ENCODE assay signal across 19 cellular contexts in genomic region chr18:79501006-79501405, GRCh38.
DNase-seq lines count a peak whose midpoint lies in the region; ATAC-seq, FAIRE-seq and TF ChIP-seq lines count a peak whose summit lies in the region.
"Had no signal": no experiment of that assay in that cellular context is flagged by ENCODE, and none has a peak within 500 bp of the region (broad histone marks: within the 10 kb centered on the region; RNA-seq: fewer than 3 reads in every experiment).

No MANE protein-coding gene starts in this region.

- ATAC-seq in HepG2 (no peak), right lobe of liver (no peak), IMR-90 (ENCODE audit: low read depth) (no peak), GM19452 (IDR thresholded peaks at IDR 0.05; ENCODE audit: unreplicated experiment) (no peak)
- no peak for ATAC-seq in naive thymus-derived CD4-positive, alpha-beta T cell
- ATAC-seq: CD8-positive, alpha-beta T cell; GM12878 had no signal

- DNase-seq in HepG2 (ENCODE audit: low spot score) (no peak), right lobe of liver (no peak), IMR-90 (no peak), NCI-H2171 (lab: John Stamatoyannopoulos, UW) (no peak)
- no peak for DNase-seq in naive thymus-derived CD4-positive, alpha-beta T cell
- DNase-seq: 8988T; C1 segment of cervical spinal cord; Caco-2; CD8-positive, alpha-beta T cell; DMS 273 treated with DMSO at 0.1 percent for 48 hours; DMS79; EL; GDM1; GOT3; HFFc6 had no signal

- H2BK5ac ChIP-seq in IMR-90 (ENCODE audit: low read depth, low read length, poor library complexity, severe bottlenecking): no peak overlapping the region

- no peak overlapping the region for H2BK120ac ChIP-seq in IMR-90 (ENCODE audit: low read depth, low read length)

- H3K36me3 ChIP-seq in HepG2 (replicated peaks in 1 of 2; ENCODE audit: control insufficient read depth in 1 of 2, insufficient read depth in 2 of 2, low read length in 2 of 2) (no peaks in the 10 kb centered on the region), right lobe of liver (no peaks in the 10 kb centered on the region), IMR-90 (ENCODE audit: control insufficient read depth, insufficient read depth, low read length) (no peaks in the 10 kb centered on the region)
- peaks cover 0 to 16% (median 5%) of the 10 kb centered on the region in 3 experiments for H3K36me3 ChIP-seq in naive thymus-derived CD4-positive, alpha-beta T cell (ENCODE audit: control insufficient read depth in 2 of 3, insufficient read depth in 3 of 3, low read length in 3 of 3)
- H3K36me3 ChIP-seq: HAP-1 had no signal

- no peak overlapping the region for H4K8ac ChIP-seq in IMR-90 (ENCODE audit: low read depth in 2 of 2, low read length in 2 of 2)

- POLR2A ChIA-PET in HepG2 (lab: Yijun Ruan, JAX): no interaction called here
- POLR2A ChIA-PET in IMR-90 (lab: Charles Lee; ENCODE audit: unreplicated experiment): no interaction called here
- POLR2A ChIA-PET in naive thymus-derived CD4-positive, alpha-beta T cell (lab: Charles Lee): no interaction called here

- CTCF ChIA-PET in HepG2 (lab: Yijun Ruan, JAX; ENCODE audit: low intra/inter-chr PET ratio, low total read pairs): no interaction called here
- CTCF ChIA-PET in IMR-90 (lab: Yijun Ruan, JAX): no interaction called here
- CTCF ChIA-PET in naive thymus-derived CD4-positive, alpha-beta T cell (lab: Charles Lee): no interaction called here

- TF ChIP-seq CTCF in HepG2 (CRISPR knock-in tag; IDR thresholded peaks at IDR 0.05) (no peak), right lobe of liver (IDR thresholded peaks at IDR 0.05) (no peak), IMR-90 (conservative IDR thresholded peaks at IDR 0.05; ENCODE audit: low read depth, low read length) (no peak)

- H2AK5ac ChIP-seq in IMR-90 (ENCODE audit: low read depth, low read length): no peak overlapping the region

- H2BK20ac ChIP-seq in IMR-90 (ENCODE audit: low read depth, low read length): no peak overlapping the region

- H3K9me1 ChIP-seq in IMR-90 (ENCODE audit: insufficient read depth, low read length): no peaks in the 10 kb centered on the region

- H2AFZ ChIP-seq in HepG2 (ENCODE audit: low read length) (no peak overlapping the region), IMR-90 (replicated peaks; ENCODE audit: low read length, poor library complexity) (no peak overlapping the region)

- 27% methylated on average over 4 of the region's 4 CpGs for WGBS in HepG2 (ENCODE audit: low lambda C conversion rate)
- 77% methylated on average over 4 of the region's 4 CpGs for WGBS in right lobe of liver (ENCODE audit: insufficient coverage, low coverage, low lambda C conversion rate, missing lambda C conversion rate)
- no CpG with 5 or more reads among the region's 4 CpGs for WGBS in IMR-90 (ENCODE audit: extremely low coverage in 2 of 2, insufficient read length in 1 of 2), 2 experiments

- intact Hi-C loops in HepG2 (cut with micrococcal nuclease; ENCODE audit: unreplicated experiment): no loop called here
- intact Hi-C loops in right lobe of liver (cut with DNase I): no loop called here
- intact Hi-C loops in IMR-90 (cut with micrococcal nuclease): no loop called here
- intact Hi-C loops in naive thymus-derived CD4-positive, alpha-beta T cell (cut with micrococcal nuclease): no loop called here

- peaks cover 15 to 46% (median 31%) of the 10 kb centered on the region in 7 donors for H3K4me1 Mint-ChIP-seq in naive thymus-derived CD4-positive, alpha-beta T cell

- H3K79me2 ChIP-seq in HepG2 (ENCODE audit: insufficient read depth, low read length): no peaks in the 10 kb centered on the region

- no peak for FAIRE-seq in HepG2 (lab: Jason Lieb, UNC)
- FAIRE-seq: GM12878, H54 had no signal

- no peak overlapping the region for H3K56ac ChIP-seq in IMR-90 (ENCODE audit: extremely low read depth, insufficient read depth, low read length)

- H3K4me3 ChIP-seq in HepG2 (replicated peaks in 1 of 3; ENCODE audit: insufficient read depth in 1 of 3, low read depth in 2 of 3, low read length in 3 of 3): no peak overlapping the region
- no peak overlapping the region for H3K4me3 ChIP-seq in right lobe of liver
- no peak overlapping the region for H3K4me3 ChIP-seq in IMR-90 (ENCODE audit: insufficient read depth, low read depth, low read length)
- no peak overlapping the region for H3K4me3 ChIP-seq in naive thymus-derived CD4-positive, alpha-beta T cell (ENCODE audit: low read length)
- H3K4me3 ChIP-seq: GM12878, HAP-1 had no signal

- no peak overlapping the region for H3K4me3 Mint-ChIP-seq in naive thymus-derived CD4-positive, alpha-beta T cell
- H3K4me3 Mint-ChIP-seq: CD8-positive, alpha-beta T cell; HFFc6 had no signal

- H3K9ac ChIP-seq in HepG2 (ENCODE audit: insufficient read depth, low read depth, low read length): no peak overlapping the region
- no peak overlapping the region for H3K9ac ChIP-seq in IMR-90 (ENCODE audit: low read depth, low read length)

- H3K14ac ChIP-seq in IMR-90 (replicated peaks; ENCODE audit: low read depth, low read length): no peak overlapping the region

- BruUV-seq in HepG2 (replicated peaks; lab: Mats Ljungman, UMichigan) (no TSS peak), IMR-90 (replicated peaks; lab: Mats Ljungman, UMichigan) (no TSS peak)

- peaks cover 5 to 40% (median 24%) of the 10 kb centered on the region in 11 donors for H3K9me3 Mint-ChIP-seq in naive thymus-derived CD4-positive, alpha-beta T cell

- H2AK9ac ChIP-seq in IMR-90 (replicated peaks; ENCODE audit: low read depth, low read length, poor library complexity): peak overlapping the region; percentile 70

- no peak for TF ChIP-seq POLR2A in HepG2 (IDR thresholded peaks at IDR 0.05; ENCODE audit: insufficient read depth in 1 of 2, low read depth in 2 of 2, low read length in 2 of 2)
- TF ChIP-seq POLR2A in right lobe of liver (IDR thresholded peaks at IDR 0.05): no peak
- TF ChIP-seq POLR2A in IMR-90 (IDR thresholded peaks at IDR 0.05; ENCODE audit: low read depth, low read length): no peak

- in situ Hi-C loops in HepG2 (cut with HindIII; ENCODE audit: extremely low pct_ligation_motif_present, low pct_unique_long_range_greater_than_20kb): no loop called here
- in situ Hi-C loops in IMR-90 (cut with MboI; ENCODE audit: low sequenced_read_pairs): no loop called here

- no peak overlapping the region for H3K23ac ChIP-seq in IMR-90 (ENCODE audit: low read depth, low read length)

- H3K36me3 Mint-ChIP-seq in naive thymus-derived CD4-positive, alpha-beta T cell: peaks cover 27 to 48% (median 39%) of the 10 kb centered on the region in 5 donors

- no peak overlapping the region for H4K5ac ChIP-seq in IMR-90 (ENCODE audit: low read depth, low read length)

- no peaks in the 10 kb centered on the region for H3K27me3 Mint-ChIP-seq in naive thymus-derived CD4-positive, alpha-beta T cell

- no peak for TF ChIP-seq RAD21 in HepG2 (CRISPR knock-in tag; IDR thresholded peaks at IDR 0.05)
- no peak for TF ChIP-seq RAD21 in IMR-90 (IDR thresholded peaks at IDR 0.05; ENCODE audit: low read length)

- H3K27me3 ChIP-seq in HepG2 (ENCODE audit: control insufficient read depth in 1 of 2, insufficient read depth in 2 of 2, low read length in 2 of 2) (peaks cover under 1 to 20% of the 10 kb centered on the region in 2 experiments; a peak in 4 of 5 replicates), right lobe of liver (no peaks in the 10 kb centered on the region), IMR-90 (ENCODE audit: control insufficient read depth, insufficient read depth, low read length) (no peaks in the 10 kb centered on the region; the same call in 1 of the 2 replicates)
- no peaks in the 10 kb centered on the region for H3K27me3 ChIP-seq in naive thymus-derived CD4-positive, alpha-beta T cell (ENCODE audit: control insufficient read depth in 2 of 2, insufficient read depth in 2 of 2, low read length in 2 of 2)

- no peak overlapping the region for H3K4ac ChIP-seq in IMR-90 (ENCODE audit: low read depth, low read length)

- H3K18ac ChIP-seq in IMR-90 (ENCODE audit: low read depth, low read length): no peak overlapping the region

- TF ChIP-seq EP300 in HepG2 (IDR thresholded peaks at IDR 0.05; ENCODE audit: low read depth in 2 of 2, low read length in 2 of 2) (no peak), HepG2 (CRISPR knock-in tag; IDR thresholded peaks at IDR 0.05; ENCODE audit: borderline replicate concordance) (no peak)

- dilution Hi-C loops in IMR-90 (cut with HindIII; ENCODE audit: low sequenced_read_pairs, unreplicated experiment): no loop called here

- peaks cover 11% of the 10 kb centered on the region; the same call in 1 of the 2 replicates for H3K9me3 ChIP-seq in HepG2 (ENCODE audit: low read length)
- H3K9me3 ChIP-seq in right lobe of liver: peaks cover 0 to 4% (median 0%) of the 10 kb centered on the region in 4 donors
- peaks cover 13% of the 10 kb centered on the region for H3K9me3 ChIP-seq in IMR-90 (ENCODE audit: control insufficient read depth, insufficient read depth, low read length)
- H3K9me3 ChIP-seq in naive thymus-derived CD4-positive, alpha-beta T cell (ENCODE audit: control insufficient read depth in 2 of 3, low read length in 3 of 3): peaks cover 0 to 14% (median 10%) of the 10 kb centered on the region in 3 experiments
- H3K9me3 ChIP-seq: Caco-2, HAP-1 had no signal

- H3K4me1 ChIP-seq in HepG2 (ENCODE audit: insufficient read depth, low read length): no peaks in the 10 kb centered on the region
- no peaks in the 10 kb centered on the region for H3K4me1 ChIP-seq in right lobe of liver
- H3K4me1 ChIP-seq in IMR-90 (ENCODE audit: control insufficient read depth, insufficient read depth, low read length): no peaks in the 10 kb centered on the region; the same call in 1 of the 2 replicates
- H3K4me1 ChIP-seq in naive thymus-derived CD4-positive, alpha-beta T cell (ENCODE audit: control insufficient read depth in 2 of 2, insufficient read depth in 2 of 2, low read length in 2 of 2): peaks cover 0 to 12% of the 10 kb centered on the region in 2 donors
- H3K4me1 ChIP-seq: Caco-2, HAP-1 had no signal

- H3K27ac ChIP-seq in HepG2 (ENCODE audit: extremely low read length, insufficient read depth, low read length) (no peak overlapping the region), right lobe of liver (no peak overlapping the region), IMR-90 (ENCODE audit: insufficient read depth, low read length) (no peak overlapping the region)
- H3K27ac ChIP-seq in naive thymus-derived CD4-positive, alpha-beta T cell (ENCODE audit: low read depth, low read length): no peak overlapping the region

- no peak overlapping the region for H4K91ac ChIP-seq in IMR-90 (ENCODE audit: insufficient read depth, low read depth, low read length)

- H3K27ac Mint-ChIP-seq in naive thymus-derived CD4-positive, alpha-beta T cell: peak overlapping the region in 5 of 9 donors; percentile 9 to 65 (median 45)
- H3K27ac Mint-ChIP-seq: CD8-positive, alpha-beta T cell; HFFc6 had no signal

- no peak overlapping the region for H2BK15ac ChIP-seq in IMR-90 (ENCODE audit: low read depth, low read length)

- no peaks in the 10 kb centered on the region for H3K79me1 ChIP-seq in IMR-90 (ENCODE audit: low read depth in 1 of 2, low read length in 2 of 2)

- H4K20me1 ChIP-seq in HepG2 (ENCODE audit: insufficient read depth, low read length): no peaks in the 10 kb centered on the region
- no peaks in the 10 kb centered on the region for H4K20me1 ChIP-seq in IMR-90 (ENCODE audit: insufficient read depth, low read length)

- H3K4me2 ChIP-seq in HepG2 (ENCODE audit: low read depth, low read length): no peak overlapping the region
- H3K4me2 ChIP-seq in IMR-90 (ENCODE audit: low read depth, low read length): no peak overlapping the region

TF ChIP-seq in IMR-90, 13 proteins besides CTCF, POLR2A, EP300 and RAD21 (continues in another document):
- no peak for TF ChIP-seq MAZ (IDR thresholded peaks at IDR 0.05; ENCODE audit: borderline replicate concordance, low read depth, low read length)
